ENCODE assay signal across 1 cellular context in genomic region chr17:2435181-2435741, GRCh38.
TF ChIP-seq lines count a peak whose summit lies in the region.

No MANE protein-coding gene starts in this region.

TF ChIP-seq in neural cell, 6 proteins besides CTCF, POLR2A, EP300 and RAD21 (continued from another document):
- TF ChIP-seq MXI1 (conservative IDR thresholded peaks at IDR 0.05; ENCODE audit: poor library complexity, severe bottlenecking): peak; percentile 76
- TF ChIP-seq POLR2AphosphoS5 (IDR thresholded peaks at IDR 0.05): peak; percentile 42
- TF ChIP-seq EZH2 (IDR thresholded peaks at IDR 0.05; ENCODE audit: borderline replicate concordance, insufficient read depth, low read length, poor library complexity, severe bottlenecking): no peak
- TF ChIP-seq SMC3 (conservative IDR thresholded peaks at IDR 0.05; ENCODE audit: poor library complexity): peak; percentile 58
- peak; percentile 52 for TF ChIP-seq TAF1 (IDR thresholded peaks at IDR 0.05; ENCODE audit: low read depth)
